In the genomic region with DNA sequence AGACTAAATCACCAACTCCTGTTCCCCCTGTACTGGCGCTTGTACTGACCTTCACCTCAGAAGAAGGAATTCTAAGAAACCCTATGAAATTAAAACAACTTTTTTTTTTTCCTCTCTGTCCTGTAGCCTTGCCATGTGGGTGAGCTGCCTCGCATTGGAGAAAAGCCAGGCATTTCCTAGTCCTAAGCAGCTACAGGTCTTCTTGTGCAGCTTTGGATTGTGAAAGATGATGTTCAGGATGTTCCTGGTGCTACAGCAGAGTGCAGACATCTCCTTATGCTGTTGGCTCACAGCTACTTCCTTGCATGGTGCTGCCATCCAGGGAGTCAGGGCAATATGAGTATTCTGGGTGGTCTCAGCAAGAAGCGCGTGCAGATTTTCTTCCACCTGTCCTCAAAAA, we compare ENCODE assay signal across 28 cellular contexts. TPM values are rescaled to one million over a fixed set of nuclear protein-coding genes. Genes with fewer than 3 reads are reported as not detected.
DNase-seq lines count a peak whose midpoint lies in the region; TF ChIP-seq lines count a peak whose summit lies in the region.
"Had no signal": no experiment of that assay in that cellular context is flagged by ENCODE, and none has a peak within 500 bp of the region (broad histone marks: within the 10 kb centered on the region; RNA-seq: fewer than 3 reads in every experiment).

No MANE protein-coding gene starts in this region.

- peak overlapping the region; percentile 2 for H3K9ac ChIP-seq in Loucy (ENCODE audit: low read depth, low read length, poor library complexity, severe bottlenecking)

- no peak overlapping the region for H3K27ac Mint-ChIP-seq in Caco-2 (ENCODE audit: unreplicated experiment)
- H3K27ac Mint-ChIP-seq: activated B cell treated with CpG ODN at 0.5 μM for 24 hours; activated CD4-positive, alpha-beta T cell treated with anti-CD3 and anti-CD28 coated beads, Interleukin-2, amount 10 ng/mL, durations not matched to agents 7 days and 5 days; activated naive CD4-positive, alpha-beta T cell treated with anti-CD3 and anti-CD28 coated beads, Interleukin-2, amount 50 U/mL, for 72 hours; B cell; T-cell had no signal

- H3K9me3 Mint-ChIP-seq in Caco-2 (ENCODE audit: unreplicated experiment), result no peaks in the 10 kb centered on the region
- H3K9me3 Mint-ChIP-seq: activated B cell treated with CpG ODN at 0.5 μM for 24 hours; activated CD4-positive, alpha-beta T cell treated with anti-CD3 and anti-CD28 coated beads, Interleukin-2, amount 10 ng/mL, durations not matched to agents 7 days and 5 days; activated naive CD4-positive, alpha-beta T cell treated with anti-CD3 and anti-CD28 coated beads, Interleukin-2, amount 50 U/mL, for 72 hours; T-cell had no signal

- DNase-seq in Ammon's horn (ENCODE audit: low spot score) (peak; percentile 22), dorsolateral prefrontal cortex (peak in 1 of 10 donors; percentile 18), medulla oblongata (ENCODE audit: extremely low spot score) (peak; percentile 25), esophagus squamous epithelium (lab: John Stamatoyannopoulos, UW) (no peak), Caco-2 (no peak), activated gamma-delta T cell (lab: John Stamatoyannopoulos, UW) (no peak), NCI-H2029 (lab: John Stamatoyannopoulos, UW) (no peak)
- DNase-seq: activated B cell treated with CpG ODN at 0.5 μM for 24 hours; activated CD4-positive, alpha-beta T cell treated with anti-CD3 and anti-CD28 coated beads, Interleukin-2, amount 10 ng/mL, durations not matched to agents 7 days and 5 days; CD4-positive, alpha-beta memory T cell; DMS153; erythroblast; H7; Karpas-422; mesendoderm; NCI-H1417 treated with DMSO at 0.1 percent for 48 hours; NCI-H2081 treated with DMSO at 0.1 percent for 48 hours; NCI-H774; right lobe of liver; stimulated activated CD4-positive, alpha-beta T cell treated with anti-CD3 and anti-CD28 coated beads, Interleukin-2, amount 100 ng/mL, for 48 hours; T-cell had no signal

- intact Hi-C loops in dorsolateral prefrontal cortex (cut with DNase I), result no loop called here
- intact Hi-C loops in esophagus squamous epithelium (cut with DNase I), result no loop called here
- intact Hi-C loops in Caco-2 (cut with micrococcal nuclease; ENCODE audit: unreplicated experiment), result no loop called here

- H3K4me1 Mint-ChIP-seq in Caco-2 (ENCODE audit: low read depth, unreplicated experiment), result no peaks in the 10 kb centered on the region

- no peaks in the 10 kb centered on the region for H3K9me2 ChIP-seq in Loucy (replicated peaks; ENCODE audit: low read depth, low read length)

- CTCF ChIA-PET in Caco-2 (lab: Charles Lee), result no interaction called here

- peaks cover 97% of the 10 kb centered on the region for H3K79me2 ChIP-seq in Loucy (ENCODE audit: insufficient read depth, low read length)

- H3K4me2 ChIP-seq in Loucy (ENCODE audit: low read depth, low read length, poor library complexity, severe bottlenecking), result peak overlapping the region; percentile 37

- no peaks in the 10 kb centered on the region for H3K27me3 Mint-ChIP-seq in Caco-2 (ENCODE audit: insufficient read depth, unreplicated experiment)
- H3K27me3 Mint-ChIP-seq: activated B cell treated with CpG ODN at 0.5 μM for 24 hours; activated CD4-positive, alpha-beta T cell treated with anti-CD3 and anti-CD28 coated beads, Interleukin-2, amount 10 ng/mL, durations not matched to agents 7 days and 5 days; B cell; CD4-positive, alpha-beta memory T cell; T-cell had no signal

- POLR2A ChIA-PET in Caco-2 (lab: Charles Lee), result no interaction called here

- peak overlapping the region in 53 of 59 donors; percentile 7 to 86 (median 69) for H3K27ac ChIP-seq in dorsolateral prefrontal cortex
- H3K27ac ChIP-seq in esophagus squamous epithelium, result no peak overlapping the region
- H3K27ac ChIP-seq: ascending aorta, cardiac muscle cell, right lobe of liver, SJSA1, tibial nerve had no signal

- no peak overlapping the region for H3K4me3 ChIP-seq in Loucy (ENCODE audit: low read length, poor library complexity, severe bottlenecking)
- H3K4me3 ChIP-seq in dorsolateral prefrontal cortex, result no peak overlapping the region
- H3K4me3 ChIP-seq in esophagus squamous epithelium, result no peak overlapping the region
- no peak overlapping the region for H3K4me3 ChIP-seq in Caco-2 (ENCODE audit: low read depth, low read length)
- H3K4me3 ChIP-seq: ascending aorta, cardiac muscle cell, right lobe of liver, SJSA1, tibial nerve had no signal

- H3K36me3 Mint-ChIP-seq in Caco-2 (ENCODE audit: insufficient read depth, unreplicated experiment), result no peaks in the 10 kb centered on the region

- BruUV-seq in Caco-2 (replicated peaks; lab: Mats Ljungman, UMichigan), result no TSS peak

- TF ChIP-seq CTCF in Loucy (conservative IDR thresholded peaks at IDR 0.05; ENCODE audit: low read length), result no peak
- TF ChIP-seq CTCF in dorsolateral prefrontal cortex (IDR thresholded peaks at IDR 0.05 in 54 of 56, conservative IDR thresholded peaks at IDR 0.05 in 2 of 56; ENCODE audit: low read depth in 1 of 56, partially characterized antibody in 56 of 56), result no peak
- TF ChIP-seq CTCF in esophagus squamous epithelium (IDR thresholded peaks at IDR 0.05), result no peak
- no peak for TF ChIP-seq CTCF in Caco-2 (IDR thresholded peaks at IDR 0.05; ENCODE audit: insufficient read depth in 1 of 2, low read depth in 1 of 2, low read length in 1 of 2, severe bottlenecking in 1 of 2, unreplicated experiment in 1 of 2)

- H3K9me3 ChIP-seq in Loucy (ENCODE audit: insufficient read depth, low read depth, low read length) (no peaks in the 10 kb centered on the region), esophagus squamous epithelium (no peaks in the 10 kb centered on the region), Caco-2 (no peaks in the 10 kb centered on the region)
- H3K9me3 ChIP-seq: ascending aorta, right lobe of liver, SJSA1, tibial nerve had no signal

- H2AFZ ChIP-seq in Loucy (ENCODE audit: low read length), result no peak overlapping the region

- no peak overlapping the region for H3K4me3 Mint-ChIP-seq in Caco-2 (ENCODE audit: unreplicated experiment)
- H3K4me3 Mint-ChIP-seq: activated B cell treated with CpG ODN at 0.5 μM for 24 hours; activated CD4-positive, alpha-beta T cell treated with anti-CD3 and anti-CD28 coated beads, Interleukin-2, amount 10 ng/mL, durations not matched to agents 7 days and 5 days; B cell; T-cell had no signal

- no peak for TF ChIP-seq POLR2A in esophagus squamous epithelium (IDR thresholded peaks at IDR 0.05)

- H3K27me3 ChIP-seq in Loucy (ENCODE audit: insufficient read depth, low read length, poor library complexity, severe bottlenecking), result no peaks in the 10 kb centered on the region
- no peaks in the 10 kb centered on the region for H3K27me3 ChIP-seq in dorsolateral prefrontal cortex
- no peaks in the 10 kb centered on the region for H3K27me3 ChIP-seq in esophagus squamous epithelium
- H3K27me3 ChIP-seq in Caco-2 (replicated peaks; ENCODE audit: control insufficient read depth, insufficient read depth, low read length), result no peaks in the 10 kb centered on the region
- H3K27me3 ChIP-seq: ascending aorta, cardiac muscle cell, right lobe of liver, SJSA1, tibial nerve had no signal

- H4K20me1 ChIP-seq in Loucy (ENCODE audit: insufficient read depth, low read length, poor library complexity, severe bottlenecking), result peaks cover 18% of the 10 kb centered on the region

- 91 to 95% methylated on average over 4 of the region's 4 CpGs for WGBS in esophagus squamous epithelium, 2 donors

- peaks cover 75% of the 10 kb centered on the region for H3K4me1 ChIP-seq in Loucy (ENCODE audit: insufficient read depth, low read length, poor library complexity, severe bottlenecking)
- peaks cover 0 to 23% (median 0%) of the 10 kb centered on the region in 3 donors for H3K4me1 ChIP-seq in esophagus squamous epithelium
- H3K4me1 ChIP-seq in Caco-2, result no peaks in the 10 kb centered on the region
- H3K4me1 ChIP-seq: ascending aorta, right lobe of liver, SJSA1 had no signal

- H3F3A ChIP-seq in Loucy (ENCODE audit: low read depth), result peaks cover 4% of the 10 kb centered on the region; the same call in 1 of the 2 replicates

- peaks cover 59% of the 10 kb centered on the region for H3K36me3 ChIP-seq in Loucy (ENCODE audit: insufficient read depth, low read length)
- H3K36me3 ChIP-seq in esophagus squamous epithelium, result peaks cover 0 to 91% (median 7%) of the 10 kb centered on the region in 3 donors
- no peaks in the 10 kb centered on the region for H3K36me3 ChIP-seq in Caco-2 (ENCODE audit: control insufficient read depth, insufficient read depth, low read length)

RNA-seq across cellular contexts. Expression of gene PIK3C3, which starts 11.9 kb away (rescaled TPM):
- total RNA-seq in dorsolateral prefrontal cortex (100 to 1,000 TPM in 24 of 120 experiments, 10 to 100 TPM in 96; 66.9 to 118 (median 91.8) TPM), esophagus squamous epithelium (10 to 100 TPM; 17.2 to 43.9 (median 23.6) TPM), Caco-2 (2022) (19.7 and 25.7 TPM in 2 replicates)

Comparison
In these comparisons a context has a peak if more than half of its experiments do, and no peak if none do; other contexts are left out.
1. DNase-seq: peak in Ammon's horn (single experiment) and medulla oblongata (single experiment); none in esophagus squamous epithelium (single experiment), Caco-2 (0 of 2), activated gamma-delta T cell (single experiment) and NCI-H2029 (single experiment).
2. H3K27ac ChIP-seq: peak in dorsolateral prefrontal cortex (53 of 59); none in esophagus squamous epithelium (0 of 4).